21 cellular contexts compared by ENCODE assay signal in genomic region chr2:171411214-171411613, GRCh38.
"Had no signal": no experiment of that assay in that cellular context is flagged by ENCODE, and none has a peak within 500 bp of the region (broad histone marks: within the 10 kb centered on the region; RNA-seq: fewer than 3 reads in every experiment).

No MANE protein-coding gene starts in this region.

- H3K27ac ChIP-seq: coronary artery, heart right ventricle, lower lobe of right lung, spleen, thoracic aorta, vagina had no signal

- ATAC-seq: activated T-helper 17 cell treated with anti-CD3 and anti-CD28 coated beads, Interleukin-2, amount 50 U/mL, for 72 hours; heart right ventricle; lower lobe of right lung; naive thymus-derived CD4-positive, alpha-beta T cell had no signal

- H3K4me3 ChIP-seq: breast epithelium, coronary artery, heart right ventricle, lower lobe of right lung, spleen, thoracic aorta, vagina had no signal

- DNase-seq: activated CD4-positive, alpha-beta T cell treated with anti-CD3 and anti-CD28 coated beads, Interleukin-2, amount 10 ng/mL, durations not matched to agents 7 days and 5 days; activated CD4-positive, CD25-positive, alpha-beta regulatory T cell treated with anti-CD3 and anti-CD28 coated beads, Interleukin-2, amount 50 U/mL, for 72 hours; activated naive CD4-positive, alpha-beta T cell treated with Interleukin-2 at 50 U/mL for 16 hours; activated naive CD8-positive, alpha-beta T cell treated with anti-CD3 and anti-CD28 coated beads, Interleukin-2, amount 10 ng/mL, durations not matched to agents 7 days and 5 days; activated T-cell treated with anti-CD3 and anti-CD28 coated beads, Interleukin-2, amount 50 U/mL, for 24 hours; amniotic stem cell; heart right ventricle; kidney; lower lobe of right lung; naive thymus-derived CD4-positive, alpha-beta T cell; spleen; stimulated activated CD4-positive, alpha-beta T cell treated with anti-CD3 and anti-CD28 coated beads, Interleukin-4, amount 100 ng/mL, for 1 hour; stimulated activated naive CD4-positive, alpha-beta T cell had no signal

- H3K9me3 ChIP-seq: breast epithelium, heart right ventricle, lower lobe of right lung, spleen, thoracic aorta, vagina had no signal

- H3K9me3 Mint-ChIP-seq: activated CD4-positive, alpha-beta T cell treated with anti-CD3 and anti-CD28 coated beads, Interleukin-2, amount 10 ng/mL, durations not matched to agents 7 days and 5 days; activated T-helper 17 cell treated with anti-CD3 and anti-CD28 coated beads, Interleukin-2, amount 50 U/mL, for 72 hours; neural crest cell; type B pancreatic cell had no signal

- H3K36me3 ChIP-seq: breast epithelium, heart right ventricle, lower lobe of right lung, spleen, thoracic aorta, vagina had no signal

- H3K4me3 Mint-ChIP-seq: activated CD4-positive, alpha-beta T cell treated with anti-CD3 and anti-CD28 coated beads, Interleukin-2, amount 10 ng/mL, durations not matched to agents 7 days and 5 days; activated naive CD8-positive, alpha-beta T cell treated with anti-CD3 and anti-CD28 coated beads, Interleukin-2, amount 10 ng/mL, durations not matched to agents 7 days and 5 days; activated T-cell treated with anti-CD3 and anti-CD28 coated beads, Interleukin-2, amount 50 U/mL, for 24 hours; activated T-helper 17 cell treated with anti-CD3 and anti-CD28 coated beads, Interleukin-2, amount 50 U/mL, for 72 hours; naive thymus-derived CD4-positive, alpha-beta T cell; neural crest cell; type B pancreatic cell had no signal

- H3K27me3 Mint-ChIP-seq: activated CD4-positive, alpha-beta T cell treated with anti-CD3 and anti-CD28 coated beads, Interleukin-2, amount 10 ng/mL, durations not matched to agents 7 days and 5 days; activated naive CD8-positive, alpha-beta T cell treated with anti-CD3 and anti-CD28 coated beads, Interleukin-2, amount 10 ng/mL, durations not matched to agents 7 days and 5 days; activated T-cell treated with anti-CD3 and anti-CD28 coated beads, Interleukin-2, amount 50 U/mL, for 24 hours; activated T-helper 17 cell treated with anti-CD3 and anti-CD28 coated beads, Interleukin-2, amount 50 U/mL, for 72 hours; naive thymus-derived CD4-positive, alpha-beta T cell; progenitor cell of endocrine pancreas; type B pancreatic cell had no signal

- H3K27me3 ChIP-seq: breast epithelium, heart right ventricle, spleen, vagina had no signal

- H3K27ac Mint-ChIP-seq: activated CD4-positive, alpha-beta T cell treated with anti-CD3 and anti-CD28 coated beads, Interleukin-2, amount 10 ng/mL, durations not matched to agents 7 days and 5 days; activated naive CD8-positive, alpha-beta T cell treated with anti-CD3 and anti-CD28 coated beads, Interleukin-2, amount 10 ng/mL, durations not matched to agents 7 days and 5 days; activated T-cell treated with anti-CD3 and anti-CD28 coated beads, Interleukin-2, amount 50 U/mL, for 24 hours; naive thymus-derived CD4-positive, alpha-beta T cell; progenitor cell of endocrine pancreas; type B pancreatic cell had no signal

- H3K36me3 Mint-ChIP-seq: type B pancreatic cell had no signal
